ENCODE assay signal across 1 cellular context in genomic region chr17:72465191-72466024, GRCh38.
TF ChIP-seq lines count a peak whose summit lies in the region.

No MANE protein-coding gene starts in this region.

TF ChIP-seq in HepG2, 621 proteins besides CTCF, POLR2A, EP300 and RAD21 (continued from another document and continues in another):
- no peak for TF ChIP-seq ZNF75D (CRISPR knock-in tag; IDR thresholded peaks at IDR 0.05; ENCODE audit: borderline replicate concordance)
- no peak; the same call in 1 of the 2 replicates for TF ChIP-seq ERF (CRISPR knock-in tag; IDR thresholded peaks at IDR 0.05)
- TF ChIP-seq USF2 (IDR thresholded peaks at IDR 0.05; ENCODE audit: low read depth, low read length): 0 out of 2 replicates have a peak, but pooled peaks have one; percentile 1
- no peak for TF ChIP-seq USF2 (CRISPR knock-in tag; IDR thresholded peaks at IDR 0.05; ENCODE audit: borderline replicate concordance)
- TF ChIP-seq ZNF317 (CRISPR knock-in tag; IDR thresholded peaks at IDR 0.05): 0 out of 2 replicates have a peak, but pooled peaks have one; percentile 51
- 0 out of 2 replicates have a peak, but pooled peaks have one; percentile 56 for TF ChIP-seq ZNF124 (CRISPR knock-in tag; IDR thresholded peaks at IDR 0.05)
- TF ChIP-seq PATZ1 (CRISPR knock-in tag; IDR thresholded peaks at IDR 0.05): no peak; the same call in none of the 2 replicates
- no peak for TF ChIP-seq MXD1 (CRISPR knock-in tag; IDR thresholded peaks at IDR 0.05)
- no peak for TF ChIP-seq ZNF768 (CRISPR knock-in tag; IDR thresholded peaks at IDR 0.05)
- no peak for TF ChIP-seq EHMT2 (IDR thresholded peaks at IDR 0.05; ENCODE audit: borderline replicate concordance, low read depth, low read length)
- peak; percentile 73; the same call in 1 of the 2 replicates for TF ChIP-seq NR0B2 (CRISPR knock-in tag; IDR thresholded peaks at IDR 0.05)
- TF ChIP-seq TAF15 (IDR thresholded peaks at IDR 0.05; ENCODE audit: low read depth, low read length, poor library complexity, severe bottlenecking): no peak
- TF ChIP-seq SP5 (CRISPR knock-in tag; IDR thresholded peaks at IDR 0.05; ENCODE audit: borderline replicate concordance, low read depth): peak; percentile 35; the same call in 1 of the 2 replicates
- no peak for TF ChIP-seq ISX (CRISPR knock-in tag; conservative IDR thresholded peaks at IDR 0.05)
- no peak for TF ChIP-seq PLSCR1 (CRISPR knock-in tag; IDR thresholded peaks at IDR 0.05; ENCODE audit: borderline replicate concordance)
- no peak for TF ChIP-seq SMAD9 (CRISPR knock-in tag; IDR thresholded peaks at IDR 0.05)
- no peak; the same call in 1 of the 2 replicates for TF ChIP-seq KAT8 (CRISPR knock-in tag; IDR thresholded peaks at IDR 0.05)
- 0 out of 2 replicates have a peak, but pooled peaks have one; percentile 13 for TF ChIP-seq ZNF441 (CRISPR knock-in tag; IDR thresholded peaks at IDR 0.05; ENCODE audit: borderline replicate concordance)
- no peak for TF ChIP-seq ZNF879 (CRISPR knock-in tag; IDR thresholded peaks at IDR 0.05)
- TF ChIP-seq ZNF24 (IDR thresholded peaks at IDR 0.05): no peak
- no peak for TF ChIP-seq FOXJ3 (CRISPR knock-in tag; IDR thresholded peaks at IDR 0.05; ENCODE audit: borderline replicate concordance)
- TF ChIP-seq CENPT (CRISPR knock-in tag; IDR thresholded peaks at IDR 0.05; ENCODE audit: low read depth): no peak
- no peak for TF ChIP-seq SETDB1 (CRISPR knock-in tag; IDR thresholded peaks at IDR 0.05; ENCODE audit: borderline replicate concordance)
- TF ChIP-seq ZFYVE20 (CRISPR knock-in tag; IDR thresholded peaks at IDR 0.05; ENCODE audit: borderline replicate concordance, low read depth): no peak
- peak; percentile 94 for TF ChIP-seq JUND (CRISPR knock-in tag; IDR thresholded peaks at IDR 0.05)
- no peak; the same call in 1 of the 2 replicates for TF ChIP-seq MXD4 (CRISPR knock-in tag; IDR thresholded peaks at IDR 0.05)
- no peak; the same call in 1 of the 2 replicates for TF ChIP-seq ZSCAN31 (CRISPR knock-in tag; IDR thresholded peaks at IDR 0.05; ENCODE audit: low read depth)
- no peak for TF ChIP-seq NCOA1 (CRISPR knock-in tag; IDR thresholded peaks at IDR 0.05)
- TF ChIP-seq ZNF607 (CRISPR knock-in tag; IDR thresholded peaks at IDR 0.05; ENCODE audit: borderline replicate concordance): no peak
- TF ChIP-seq DBP (CRISPR knock-in tag; IDR thresholded peaks at IDR 0.05; ENCODE audit: not compliant biosample characterization): no peak
- TF ChIP-seq NR2F2 (IDR thresholded peaks at IDR 0.05; ENCODE audit: borderline replicate concordance, low read depth): no peak
- no peak for TF ChIP-seq RFXAP (CRISPR knock-in tag; IDR thresholded peaks at IDR 0.05; ENCODE audit: borderline replicate concordance)
- TF ChIP-seq TMF1 (CRISPR knock-in tag; IDR thresholded peaks at IDR 0.05; ENCODE audit: low read depth): no peak
- TF ChIP-seq MAFK (conservative IDR thresholded peaks at IDR 0.05 in 1 of 2, IDR thresholded peaks at IDR 0.05 in 1 of 2; ENCODE audit: low read length in 2 of 2): no peak
- TF ChIP-seq TP53 (CRISPR knock-in tag; conservative IDR thresholded peaks at IDR 0.05): no peak
- no peak for TF ChIP-seq GZF1 (CRISPR knock-in tag; IDR thresholded peaks at IDR 0.05)
- TF ChIP-seq TEAD2 (CRISPR knock-in tag; IDR thresholded peaks at IDR 0.05): no peak
- TF ChIP-seq MBD4 (IDR thresholded peaks at IDR 0.05; ENCODE audit: borderline replicate concordance, low read length): no peak
- TF ChIP-seq KLF13 (CRISPR knock-in tag; IDR thresholded peaks at IDR 0.05): no peak
- TF ChIP-seq ZNF33B (CRISPR knock-in tag; IDR thresholded peaks at IDR 0.05): no peak
- no peak for TF ChIP-seq HOXA5 (CRISPR knock-in tag; IDR thresholded peaks at IDR 0.05)
- 0 out of 2 replicates have a peak, but pooled peaks have one; percentile 24 for TF ChIP-seq ZNF230 (CRISPR knock-in tag; IDR thresholded peaks at IDR 0.05)
- TF ChIP-seq ATF6 (CRISPR knock-in tag; conservative IDR thresholded peaks at IDR 0.05): no peak
- TF ChIP-seq HMG20B (CRISPR knock-in tag; conservative IDR thresholded peaks at IDR 0.05): peak; percentile 73; the same call in 1 of the 2 replicates
- peak; percentile 45; the same call in 1 of the 2 replicates for TF ChIP-seq UBTF (CRISPR knock-in tag; IDR thresholded peaks at IDR 0.05)
- TF ChIP-seq ZNF101 (CRISPR knock-in tag; IDR thresholded peaks at IDR 0.05; ENCODE audit: borderline replicate concordance, low read depth): 0 out of 2 replicates have a peak, but pooled peaks have one; percentile 33
- no peak for TF ChIP-seq ZNF138 (CRISPR knock-in tag; IDR thresholded peaks at IDR 0.05; ENCODE audit: low read depth)
- TF ChIP-seq ZNF331 (CRISPR knock-in tag; IDR thresholded peaks at IDR 0.05): peak; percentile 51; the same call in 1 of the 2 replicates
- TF ChIP-seq PLRG1 (conservative IDR thresholded peaks at IDR 0.05): no peak
- no peak for TF ChIP-seq GPBP1L1 (CRISPR knock-in tag; IDR thresholded peaks at IDR 0.05)
- no peak for TF ChIP-seq HDAC6 (IDR thresholded peaks at IDR 0.05; ENCODE audit: low read depth, low read length)
- TF ChIP-seq GMEB2 (CRISPR knock-in tag; IDR thresholded peaks at IDR 0.05; ENCODE audit: low read depth): no peak
- peak; percentile 44; the same call in 1 of the 2 replicates for TF ChIP-seq MTERF4 (CRISPR knock-in tag; IDR thresholded peaks at IDR 0.05)
- no peak for TF ChIP-seq GTF3A (CRISPR knock-in tag; conservative IDR thresholded peaks at IDR 0.05)
- TF ChIP-seq RBFOX2 (IDR thresholded peaks at IDR 0.05; ENCODE audit: low read depth, low read length): peak; percentile 39; the same call in 1 of the 2 replicates
- no peak; the same call in 1 of the 2 replicates for TF ChIP-seq ELF1 (CRISPR knock-in tag; IDR thresholded peaks at IDR 0.05)
- no peak for TF ChIP-seq ZNF34 (CRISPR knock-in tag; IDR thresholded peaks at IDR 0.05; ENCODE audit: borderline replicate concordance)
- no peak for TF ChIP-seq ZNF180 (CRISPR knock-in tag; IDR thresholded peaks at IDR 0.05; ENCODE audit: borderline replicate concordance, low read depth)
